ENCODE assay signal across 9 cellular contexts in genomic region chr19:42923106-42923505, GRCh38. TPM values are rescaled to one million over a fixed set of nuclear protein-coding genes. Genes with fewer than 3 reads are reported as not detected.
DNase-seq lines count a peak whose midpoint lies in the region; TF ChIP-seq lines count a peak whose summit lies in the region.
"Not testable (repeated sequence)": the region's sequence is repeated elsewhere in the genome, so short reads cannot be mapped to it uniquely, and the experiment has no call there.
"Had no signal": no experiment of that assay in that cellular context is flagged by ENCODE, and none has a peak within 500 bp of the region (broad histone marks: within the 10 kb centered on the region; RNA-seq: fewer than 3 reads in every experiment).

No MANE protein-coding gene starts in this region.

- H3K27ac ChIP-seq in AG04450 (ENCODE audit: low read depth, low read length); KMS-11; left ventricle myocardium inferior (replicated peaks): not testable (repeated sequence)

- intact Hi-C loops in activated CD4-positive, alpha-beta T cell treated with anti-CD3 and anti-CD28 coated beads, Interleukin-2, amount 10 ng/mL, durations not matched to agents 24 days and 14 days (cut with micrococcal nuclease); left ventricle myocardium inferior (cut with micrococcal nuclease): not testable (repeated sequence)

- H3K9me3 Mint-ChIP-seq in activated CD4-positive, alpha-beta T cell treated with anti-CD3 and anti-CD28 coated beads, Interleukin-2, amount 10 ng/mL, durations not matched to agents 24 days and 14 days: not testable (repeated sequence)

- not testable (repeated sequence) for H2AFZ ChIP-seq in KMS-11 (ENCODE audit: low read depth)

- not testable (repeated sequence) for H3K4me1 Mint-ChIP-seq in activated CD4-positive, alpha-beta T cell treated with anti-CD3 and anti-CD28 coated beads, Interleukin-2, amount 10 ng/mL, durations not matched to agents 24 days and 14 days

- TF ChIP-seq CTCF in AG04450 (IDR thresholded peaks at IDR 0.05; ENCODE audit: low read depth, low read length) (peak; percentile 68), GM06990 (IDR thresholded peaks at IDR 0.05; ENCODE audit: insufficient read depth, low read length, poor library complexity, severe bottlenecking) (peak; percentile 80), KMS-11 (conservative IDR thresholded peaks at IDR 0.05; ENCODE audit: low read depth, low read length) (peak; percentile 61), left ventricle myocardium inferior (IDR thresholded peaks at IDR 0.05; ENCODE audit: borderline replicate concordance) (peak; percentile 64)

- H3K36me3 ChIP-seq in GM06990 (ENCODE audit: control insufficient read depth, insufficient read depth, low read length); KMS-11 (ENCODE audit: insufficient read depth); left ventricle myocardium inferior: not testable (repeated sequence)

- not testable (repeated sequence) for H3K27me3 ChIP-seq in AG04450 (ENCODE audit: control insufficient read depth, insufficient read depth, low read length); GM06990 (replicated peaks; ENCODE audit: control insufficient read depth, insufficient read depth, low read length); KMS-11 (ENCODE audit: insufficient read depth, low read depth)
- H3K27me3 ChIP-seq in left ventricle myocardium inferior (ENCODE audit: low read depth): peaks cover 55% of the 10 kb centered on the region

- not testable (repeated sequence) for H3K27me3 Mint-ChIP-seq in activated CD4-positive, alpha-beta T cell treated with anti-CD3 and anti-CD28 coated beads, Interleukin-2, amount 10 ng/mL, durations not matched to agents 24 days and 14 days

- H3K4me3 ChIP-seq in AG04450 (ENCODE audit: low read depth, low read length); GM06990 (replicated peaks; ENCODE audit: low read depth, low read length); KMS-11 (IDR thresholded peaks at IDR 0.05; ENCODE audit: insufficient read depth, low read depth, low read length); left ventricle myocardium inferior; skeletal muscle cell (ENCODE audit: low read depth, low read length): not testable (repeated sequence)

- H3K4me3 Mint-ChIP-seq in activated CD4-positive, alpha-beta T cell treated with anti-CD3 and anti-CD28 coated beads, Interleukin-2, amount 10 ng/mL, durations not matched to agents 24 days and 14 days: not testable (repeated sequence)

- H3K9ac ChIP-seq in KMS-11: not testable (repeated sequence)

- H3K4me1 ChIP-seq in KMS-11 (ENCODE audit: low read depth, poor library complexity, severe bottlenecking); left ventricle myocardium inferior: not testable (repeated sequence)

- not testable (repeated sequence) for H3K36me3 Mint-ChIP-seq in activated CD4-positive, alpha-beta T cell treated with anti-CD3 and anti-CD28 coated beads, Interleukin-2, amount 10 ng/mL, durations not matched to agents 24 days and 14 days (ENCODE audit: low read depth)

- H3K79me2 ChIP-seq in KMS-11 (ENCODE audit: insufficient read depth, low read depth): not testable (repeated sequence)

- H3K27ac Mint-ChIP-seq in activated CD4-positive, alpha-beta T cell treated with anti-CD3 and anti-CD28 coated beads, Interleukin-2, amount 10 ng/mL, durations not matched to agents 24 days and 14 days: not testable (repeated sequence)

- not testable (repeated sequence) for DNase-seq in AG04450 (ENCODE audit: low read depth, low spot score); GM06990 (ENCODE audit: extremely low read depth, insufficient read length); left ventricle myocardium inferior
- DNase-seq in NOMO-1 treated with DMSO at 0.1 percent for 48 hours (lab: John Stamatoyannopoulos, UW; ENCODE audit: unreplicated experiment): peak; percentile 0
- DNase-seq in activated CD4-positive, alpha-beta T cell treated with anti-CD3 and anti-CD28 coated beads, Interleukin-2, amount 10 ng/mL, durations not matched to agents 24 days and 14 days: peak; percentile 73
- peak; percentile 64 for DNase-seq in cerebellar cortex (ENCODE audit: low spot score)
- peak; percentile 6 for DNase-seq in skeletal muscle cell (ENCODE audit: low read depth)

- CTCF ChIA-PET in AG04450 (lab: Charles Lee): interaction anchor here (0.9 kb wide), 1 partner anchor 38 kb away, joined by 3 read pairs; no protein-coding TSS in a partner anchor

- H3K4me2 ChIP-seq in KMS-11: not testable (repeated sequence)

- POLR2A ChIA-PET in AG04450 (lab: Yijun Ruan, JAX): not testable (repeated sequence)

- not testable (repeated sequence) for H4K20me1 ChIP-seq in KMS-11 (ENCODE audit: insufficient read depth)

- H3K9me3 ChIP-seq in AG04450 (ENCODE audit: control insufficient read depth, insufficient read depth, low read length): peaks cover 13% of the 10 kb centered on the region
- not testable (repeated sequence) for H3K9me3 ChIP-seq in left ventricle myocardium inferior (replicated peaks)

RNA-seq across cellular contexts. Expression of gene PSG6, which starts 5.4 kb away (rescaled TPM):
- polyA plus RNA-seq in AG04450 (2011; rRNA removed): not detected in 2 replicates
- not detected in 2 replicates for polyA minus RNA-seq in AG04450 (2011; rRNA and poly(A)+ RNA removed)
- not detected in 2 replicates for total RNA-seq in activated CD4-positive, alpha-beta T cell treated with anti-CD3 and anti-CD28 coated beads, Interleukin-2, amount 10 ng/mL, durations not matched to agents 24 days and 14 days
- not detected for total RNA-seq in left ventricle myocardium inferior
- total RNA-seq: psoas muscle had no signal
- polyA plus RNA-seq: psoas muscle had no signal

RNA-seq across cellular contexts. Expression of gene PSG7, which starts 13.9 kb away (rescaled TPM):
- 0.10 TPM in 2 replicates for polyA plus RNA-seq in AG04450 (2011; rRNA removed)
- polyA minus RNA-seq in AG04450 (2011; rRNA and poly(A)+ RNA removed): not detected in 2 replicates
- not detected in 2 replicates for total RNA-seq in activated CD4-positive, alpha-beta T cell treated with anti-CD3 and anti-CD28 coated beads, Interleukin-2, amount 10 ng/mL, durations not matched to agents 24 days and 14 days
- not detected for total RNA-seq in left ventricle myocardium inferior
- total RNA-seq: psoas muscle had no signal

RNA-seq across cellular contexts. Expression of gene PSG1, which starts 43.6 kb away (rescaled TPM):
- 2.1 and 2.4 TPM in 2 replicates for polyA plus RNA-seq in AG04450 (2011; rRNA removed)
- polyA minus RNA-seq in AG04450 (2011; rRNA and poly(A)+ RNA removed): 0.61 and 1.7 TPM in 2 replicates
- total RNA-seq in activated CD4-positive, alpha-beta T cell treated with anti-CD3 and anti-CD28 coated beads, Interleukin-2, amount 10 ng/mL, durations not matched to agents 24 days and 14 days: not detected in 2 replicates
- not detected for total RNA-seq in left ventricle myocardium inferior
- total RNA-seq: psoas muscle had no signal
